15 cellular contexts compared by ENCODE assay signal in genomic region chr2:233477548-233478433, GRCh38.
DNase-seq lines count a peak whose midpoint lies in the region; ATAC-seq and TF ChIP-seq lines count a peak whose summit lies in the region.
"Had no signal": no experiment of that assay in that cellular context is flagged by ENCODE, and none has a peak within 500 bp of the region (broad histone marks: within the 10 kb centered on the region; RNA-seq: fewer than 3 reads in every experiment).

No MANE protein-coding gene starts in this region.

- no peak overlapping the region for H2AFZ ChIP-seq in H9 (ENCODE audit: low read length)
- H2AFZ ChIP-seq: GM23338 had no signal

- no peaks in the 10 kb centered on the region for H3K79me1 ChIP-seq in H9 (ENCODE audit: insufficient read depth, low read depth, low read length, poor library complexity, severe bottlenecking)

- H3K27me3 ChIP-seq in H9 (ENCODE audit: insufficient read depth, low read length) (no peaks in the 10 kb centered on the region), lung (ENCODE audit: control insufficient read depth, insufficient read depth) (no peaks in the 10 kb centered on the region)

- no peak overlapping the region for H3T11ph ChIP-seq in H9 (ENCODE audit: low read length)

- DNase-seq in D341Med (ENCODE audit: low spot score) = peak; percentile 11
- no peak for DNase-seq in H9
- peak; percentile 26 for DNase-seq in lung (ENCODE audit: low spot score)
- no peak for DNase-seq in substantia nigra (lab: John Stamatoyannopoulos, UW)
- DNase-seq in hypothalamus (lab: John Stamatoyannopoulos, UW) = no peak
- DNase-seq: Caco-2; CD4-positive, CD25-positive, alpha-beta regulatory T cell; DMS79 treated with DMSO at 0.1 percent for 48 hours; NCI-H1417; NCI-H187 treated with DMSO at 0.1 percent for 48 hours had no signal

- H3K4ac ChIP-seq in H9 (ENCODE audit: low read depth, low read length) = no peak overlapping the region

- TF ChIP-seq CTCF in H9 (conservative IDR thresholded peaks at IDR 0.05) = no peak
- no peak for TF ChIP-seq CTCF in lung (IDR thresholded peaks at IDR 0.05; ENCODE audit: control extremely low read depth, extremely low read depth)

- H3K9ac ChIP-seq in H9 (ENCODE audit: extremely low read depth, insufficient read length, low read length) = no peak overlapping the region

- H3K4me1 ChIP-seq in H9 (ENCODE audit: insufficient read depth, low read length) = no peaks in the 10 kb centered on the region
- peaks cover 0 to 5% of the 10 kb centered on the region in 2 donors for H3K4me1 ChIP-seq in lung (ENCODE audit: control insufficient read depth in 2 of 2, insufficient read depth in 2 of 2, low read length in 2 of 2)
- H3K4me1 ChIP-seq: Caco-2 had no signal

- no peak overlapping the region for H3K18ac ChIP-seq in H9 (ENCODE audit: insufficient read length, low read depth, low read length)

- no peak overlapping the region for H3K56ac ChIP-seq in H9 (ENCODE audit: insufficient read length, low read depth, low read length)

- H3K23me2 ChIP-seq in H9 (ENCODE audit: insufficient read length, low read depth, low read length, poor library complexity, severe bottlenecking) = no peaks in the 10 kb centered on the region

- no peak overlapping the region for H2BK120ac ChIP-seq in H9 (ENCODE audit: low read depth, low read length, poor library complexity, severe bottlenecking)

- no peak overlapping the region for H4K8ac ChIP-seq in H9 (replicated peaks; ENCODE audit: insufficient read length, low read depth, low read length)

- peaks cover 3 to 38% of the 10 kb centered on the region in 2 donors for H3K36me3 ChIP-seq in lung (ENCODE audit: control insufficient read depth in 2 of 2, insufficient read depth in 2 of 2, low read length in 2 of 2)

- H3K9me3 Mint-ChIP-seq in H9 = peaks cover 3 to 10% of the 10 kb centered on the region in 2 experiments; a peak in 4 of 5 replicates
- H3K9me3 Mint-ChIP-seq: CD4-positive, CD25-positive, alpha-beta regulatory T cell had no signal

- no peak overlapping the region for H2AK5ac ChIP-seq in H9 (ENCODE audit: insufficient read length, low read length)

- H3K79me2 ChIP-seq in H9 (ENCODE audit: insufficient read depth, low read length) = no peaks in the 10 kb centered on the region

- ATAC-seq in lung (ENCODE audit: insufficient read depth, low FRiP score) = no peak
- no peak for ATAC-seq in HG02981 (IDR thresholded peaks at IDR 0.05; ENCODE audit: unreplicated experiment)
- ATAC-seq in GM18498 (IDR thresholded peaks at IDR 0.05; ENCODE audit: unreplicated experiment) = no peak
- ATAC-seq: GM23338, K562 had no signal

- no peak overlapping the region for H2BK15ac ChIP-seq in H9 (ENCODE audit: low read depth, low read length)

- no peak overlapping the region for H2BK12ac ChIP-seq in H9 (ENCODE audit: insufficient read length, low read depth, low read length)

- H3K23ac ChIP-seq in H9 (ENCODE audit: insufficient read length, low read depth, low read length) = no peak overlapping the region

- H3K27me3 Mint-ChIP-seq in H9 (ENCODE audit: low read depth) = no peaks in the 10 kb centered on the region
- H3K27me3 Mint-ChIP-seq: B cell; CD4-positive, CD25-positive, alpha-beta regulatory T cell had no signal

- H2BK20ac ChIP-seq in H9 (ENCODE audit: low read depth, low read length, poor library complexity, severe bottlenecking) = no peak overlapping the region

- H3K36me3 Mint-ChIP-seq in H9 (ENCODE audit: insufficient read depth in 1 of 3, low read depth in 3 of 3) = peaks cover 9 to 19% (median 11%) of the 10 kb centered on the region in 3 experiments

- no peak overlapping the region for H2BK5ac ChIP-seq in H9 (ENCODE audit: insufficient read length, low read length)

- no peak overlapping the region for H3K4me3 Mint-ChIP-seq in H9
- H3K4me3 Mint-ChIP-seq: B cell; CD4-positive, CD25-positive, alpha-beta regulatory T cell; GM23338 had no signal

- H3K27ac ChIP-seq in H9 (ENCODE audit: insufficient read length, low read depth, low read length) = no peak overlapping the region
- no peak overlapping the region for H3K27ac ChIP-seq in lung (ENCODE audit: low read depth in 1 of 2, low read length in 1 of 2)
- peak overlapping the region; percentile 14 for H3K27ac ChIP-seq in substantia nigra (ENCODE audit: low read depth, low read length, poor library complexity, severe bottlenecking)

- no CpG with 5 or more reads among the region's 29 CpGs for WGBS in H9 (ENCODE audit: extremely low coverage, insufficient read length, low lambda C conversion rate)
- 95 to 96% methylated on average over 29 of the region's 29 CpGs for WGBS in lung, 2 donors

- no peaks in the 10 kb centered on the region for H3K9me3 ChIP-seq in H9 (ENCODE audit: control insufficient read depth, low read depth, low read length)
- H3K9me3 ChIP-seq in lung (ENCODE audit: control insufficient read depth in 2 of 2, insufficient read depth in 1 of 2, low read length in 1 of 2) = no peaks in the 10 kb centered on the region
- H3K9me3 ChIP-seq: Caco-2 had no signal

- H3K4me3 ChIP-seq in lung = no peak overlapping the region
- H3K4me3 ChIP-seq: GM23338, K562 had no signal

- no peak overlapping the region for H3K4me2 ChIP-seq in H9 (ENCODE audit: insufficient read depth, insufficient read length, low read length)
- H3K4me2 ChIP-seq: GM23338 had no signal

- H3K4me1 Mint-ChIP-seq in H9 = peaks cover 4 to 6% of the 10 kb centered on the region in 2 experiments
- H3K4me1 Mint-ChIP-seq: B cell; CD4-positive, CD25-positive, alpha-beta regulatory T cell; GM23338 had no signal

- no peak overlapping the region for H4K5ac ChIP-seq in H9 (ENCODE audit: insufficient read length, low read depth, low read length)

- H3K14ac ChIP-seq in H9 (ENCODE audit: insufficient read depth, low read length) = no peak overlapping the region; the same call in 1 of the 2 replicates

- peak overlapping the region in 2 of 3 experiments; percentile 65 to 68; a peak in 2 of 7 replicates for H3K27ac Mint-ChIP-seq in H9
- H3K27ac Mint-ChIP-seq: CD4-positive, CD25-positive, alpha-beta regulatory T cell; GM23338 had no signal

- peaks cover 4% of the 10 kb centered on the region for H4K20me1 ChIP-seq in H9 (ENCODE audit: control insufficient read depth, insufficient read depth, insufficient read length)

- H4K91ac ChIP-seq in H9 (ENCODE audit: insufficient read length, low read depth, low read length) = no peak overlapping the region

Comparison
In these comparisons a context has a peak if more than half of its experiments do, and no peak if none do; other contexts are left out.
1. DNase-seq: peak in D341Med (single experiment) and lung (single experiment); none in H9 (single experiment), substantia nigra (0 of 49) and hypothalamus (0 of 51).